Comparison of ENCODE assay signal across 16 cellular contexts in the genomic region with DNA sequence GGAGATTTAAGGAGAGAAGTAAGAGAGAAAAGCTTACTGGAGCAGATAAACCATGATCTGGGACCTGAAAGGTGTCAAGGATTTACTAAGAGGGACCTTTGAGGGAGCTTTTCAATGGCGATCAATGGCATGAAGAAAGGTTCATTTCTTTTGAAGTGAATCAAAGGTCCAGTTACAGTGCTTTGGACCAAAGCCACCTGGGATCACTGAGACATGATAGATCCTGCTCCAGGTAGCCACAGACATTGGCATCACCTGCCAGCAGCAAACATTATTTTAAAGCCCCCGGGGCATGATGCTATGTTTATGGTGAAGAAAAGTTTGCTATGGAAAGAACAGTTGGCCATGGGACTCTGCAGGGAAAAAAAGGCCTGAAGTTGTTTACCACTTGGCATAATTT.
A peak's percentile ranks its signal among the peaks of the same experiment; 100 is the strongest.
DNase-seq lines count a peak whose midpoint lies in the region; TF ChIP-seq lines count a peak whose summit lies in the region.
"Had no signal": no experiment of that assay in that cellular context is flagged by ENCODE, and none has a peak within 500 bp of the region (broad histone marks: within the 10 kb centered on the region; RNA-seq: fewer than 3 reads in every experiment).

No MANE protein-coding gene starts in this region.

- H4K20me1 ChIP-seq in neural progenitor cell (ENCODE audit: low read depth): no peaks in the 10 kb centered on the region

- H3K27me3 Mint-ChIP-seq in neural progenitor cell (ENCODE audit: insufficient read depth, low read depth): no peaks in the 10 kb centered on the region
- H3K27me3 Mint-ChIP-seq: CD4-positive, alpha-beta T cell; IgD-negative memory B cell had no signal

- H3K9me3 Mint-ChIP-seq in neural progenitor cell: no peaks in the 10 kb centered on the region

- H3K36me3 Mint-ChIP-seq in neural progenitor cell: peaks cover 7% of the 10 kb centered on the region

- no peak overlapping the region for H3K4me3 ChIP-seq in neural progenitor cell
- H3K4me3 ChIP-seq: BLaER1 treated with 17β-estradiol and CSF1 and Interleukin-3, amounts not matched to agents 10 nM and 100 nM; GM23338 had no signal

- no peaks in the 10 kb centered on the region for H3K9me3 ChIP-seq in neural progenitor cell (ENCODE audit: low read depth)

- H3K4me2 ChIP-seq in neural progenitor cell: no peak overlapping the region
- H3K4me2 ChIP-seq: BLaER1 treated with 17β-estradiol and CSF1 and Interleukin-3, amounts not matched to agents 10 nM and 100 nM; GM23338 had no signal

- H3K27me3 ChIP-seq in neural progenitor cell: no peaks in the 10 kb centered on the region
- H3K27me3 ChIP-seq: BLaER1 treated with 17β-estradiol and CSF1 and Interleukin-3, amounts not matched to agents 10 nM and 100 nM had no signal

- TF ChIP-seq CTCF in C4-2B (conservative IDR thresholded peaks at IDR 0.05): 0 out of 2 replicates have a peak, but pooled peaks have one; percentile 8
- TF ChIP-seq CTCF in neural progenitor cell (IDR thresholded peaks at IDR 0.05): no peak

- no peak overlapping the region for H3K9ac ChIP-seq in neural progenitor cell
- H3K9ac ChIP-seq: BLaER1 treated with 17β-estradiol and CSF1 and Interleukin-3, amounts not matched to agents 10 nM and 100 nM had no signal

- DNase-seq in NCI-H345 (lab: John Stamatoyannopoulos, UW) (peak; percentile 26), NCI-H345 treated with DMSO at 0.1 percent for 48 hours (lab: John Stamatoyannopoulos, UW; ENCODE audit: unreplicated experiment) (no peak), NCI-H69 (lab: John Stamatoyannopoulos, UW) (peak; percentile 63), neural progenitor cell (ENCODE audit: low spot score) (no peak), NCI-H774 (lab: John Stamatoyannopoulos, UW) (no peak), dermis blood vessel endothelial cell (no peak)
- DNase-seq: ACHN; Calu3; CD4-positive, alpha-beta T cell; DMS 273 treated with DMSO at 0.1 percent for 48 hours; EL; H7 had no signal

- peak overlapping the region; percentile 43 for H3K27ac Mint-ChIP-seq in neural progenitor cell
- H3K27ac Mint-ChIP-seq: CD4-positive, alpha-beta T cell; GM23338; IgD-negative memory B cell had no signal

- peaks cover 17% of the 10 kb centered on the region for H3K4me1 ChIP-seq in neural progenitor cell
- H3K4me1 ChIP-seq: BLaER1 treated with 17β-estradiol and CSF1 and Interleukin-3, amounts not matched to agents 10 nM and 100 nM had no signal

- no peak overlapping the region for H3K4me3 Mint-ChIP-seq in neural progenitor cell
- H3K4me3 Mint-ChIP-seq: CD4-positive, alpha-beta T cell; GM23338; IgD-negative memory B cell had no signal

- no peak overlapping the region for H3K27ac ChIP-seq in C4-2B
- no peak overlapping the region for H3K27ac ChIP-seq in neural progenitor cell
- H3K27ac ChIP-seq: BLaER1 treated with 17β-estradiol and CSF1 and Interleukin-3, amounts not matched to agents 10 nM and 100 nM had no signal

- H3K36me3 ChIP-seq in neural progenitor cell: no peaks in the 10 kb centered on the region

- H2AFZ ChIP-seq in neural progenitor cell (replicated peaks): no peak overlapping the region
- H2AFZ ChIP-seq: GM23338 had no signal

- peaks cover 10% of the 10 kb centered on the region for H3K4me1 Mint-ChIP-seq in neural progenitor cell

- peaks cover 4% of the 10 kb centered on the region for H3F3A ChIP-seq in neural progenitor cell (ENCODE audit: low read depth)

- peaks cover 3% of the 10 kb centered on the region for H3K79me2 ChIP-seq in neural progenitor cell (ENCODE audit: low read depth)

Comparison
In these comparisons a context has a peak if more than half of its experiments do, and no peak if none do; other contexts are left out.
1. DNase-seq: peak in NCI-H345 (single experiment) and NCI-H69 (single experiment); none in NCI-H345 treated with DMSO at 0.1 percent for 48 hours (single experiment), neural progenitor cell (single experiment), NCI-H774 (single experiment) and dermis blood vessel endothelial cell (single experiment).